Comparison of ENCODE assay signal across 24 cellular contexts in genomic region chr6:3908223-3908622, GRCh38.
"Had no signal": no experiment of that assay in that cellular context is flagged by ENCODE, and none has a peak within 500 bp of the region (broad histone marks: within the 10 kb centered on the region; RNA-seq: fewer than 3 reads in every experiment).

No MANE protein-coding gene starts in this region.

- H3K27ac ChIP-seq: parathyroid adenoma, stomach, testis, thyroid gland, transverse colon, upper lobe of left lung had no signal

- H3K36me3 ChIP-seq: heart left ventricle, left ventricle myocardium inferior, right atrium auricular region, stomach, thyroid gland, transverse colon, upper lobe of left lung had no signal

- H3K4me1 ChIP-seq: parathyroid adenoma had no signal

- H3K36me3 Mint-ChIP-seq: naive thymus-derived CD8-positive, alpha-beta T cell; stimulated activated naive B cell treated with anti-CD40 and anti-IgM and Interleukin-4, amounts not matched to agents 10 μg/mL and 1 μg/mL and 100 μg/mL, for 72 hours had no signal

- H3K9ac ChIP-seq: parathyroid adenoma had no signal

- H3K4me2 ChIP-seq: smooth muscle cell had no signal

- H3K4me3 Mint-ChIP-seq: naive thymus-derived CD8-positive, alpha-beta T cell; nephron; neural crest cell; stimulated activated naive B cell treated with anti-CD40 and anti-IgM and Interleukin-4, amounts not matched to agents 10 μg/mL and 1 μg/mL and 100 μg/mL, for 72 hours had no signal

- H3K79me2 ChIP-seq: parathyroid adenoma had no signal

- H3K9me3 Mint-ChIP-seq: naive thymus-derived CD8-positive, alpha-beta T cell; nephron; neural crest cell; stimulated activated naive B cell treated with anti-CD40 and anti-IgM and Interleukin-4, amounts not matched to agents 10 μg/mL and 1 μg/mL and 100 μg/mL, for 72 hours had no signal

- H3K27ac Mint-ChIP-seq: naive thymus-derived CD8-positive, alpha-beta T cell; stimulated activated naive B cell treated with anti-CD40 and anti-IgM and Interleukin-4, amounts not matched to agents 10 μg/mL and 1 μg/mL and 100 μg/mL, for 72 hours had no signal

- H3K9me3 ChIP-seq: heart left ventricle, left ventricle myocardium inferior, right atrium auricular region, stomach, testis, thyroid gland, transverse colon, upper lobe of left lung had no signal

- H2AFZ ChIP-seq: parathyroid adenoma had no signal

- ATAC-seq: heart left ventricle; naive thymus-derived CD8-positive, alpha-beta T cell; sciatic nerve; stimulated activated naive B cell treated with anti-CD40 and anti-IgM and Interleukin-4, amounts not matched to agents 10 μg/mL and 1 μg/mL and 100 μg/mL, for 72 hours; stimulated activated naive CD8-positive, alpha-beta T cell treated with anti-CD3 and anti-CD28 coated beads, Interleukin-15, Interleukin-2, amounts not matched to agents 100 U/mL and 50 U/mL, for 24 hours had no signal

- H3K4me3 ChIP-seq: left ventricle myocardium inferior, lung, right atrium auricular region, smooth muscle cell, stomach, testis, thyroid gland, transverse colon, upper lobe of left lung had no signal

- DNase-seq: heart left ventricle; islet precursor cell; left ventricle myocardium inferior; mesendoderm; naive thymus-derived CD8-positive, alpha-beta T cell; nucleus accumbens; stimulated activated CD4-positive, alpha-beta T cell treated with anti-CD3 and anti-CD28 coated beads, Interleukin-12 subunit alpha, Interleukin-12 subunit beta, amount 100 ng/mL, for 4 hours; stimulated activated CD4-positive, alpha-beta T cell treated with anti-CD3 and anti-CD28 coated beads, Interleukin-15, amount 100 ng/mL, for 24 hours; stimulated activated CD4-positive, alpha-beta T cell treated with anti-CD3 and anti-CD28 coated beads, Interleukin-2, amount 100 ng/mL, for 24 hours; stimulated activated CD4-positive, alpha-beta T cell treated with anti-CD3 and anti-CD28 coated beads, Interleukin-4, amount 100 ng/mL, for 1 hour; stimulated activated naive B cell treated with anti-CD40 and anti-IgM and Interleukin-4, amounts not matched to agents 10 μg/mL and 1 μg/mL and 100 μg/mL, for 72 hours; stimulated activated naive CD8-positive, alpha-beta T cell treated with anti-CD3 and anti-CD28 coated beads, Interleukin-15, Interleukin-2, amounts not matched to agents 100 U/mL and 50 U/mL, for 24 hours; stomach; testis; thyroid gland; transverse colon; upper lobe of left lung had no signal

- H3K27me3 ChIP-seq: heart left ventricle, right atrium auricular region, stomach, testis, thyroid gland, transverse colon, upper lobe of left lung had no signal

- H3K4me1 Mint-ChIP-seq: stimulated activated naive B cell treated with anti-CD40 and anti-IgM and Interleukin-4, amounts not matched to agents 10 μg/mL and 1 μg/mL and 100 μg/mL, for 72 hours had no signal
